1 cellular context compared by ENCODE assay signal in genomic region chr18:55243852-55244251, GRCh38.
TF ChIP-seq lines count a peak whose summit lies in the region.

No MANE protein-coding gene starts in this region.

TF ChIP-seq in endothelial cell of umbilical vein, 7 proteins besides CTCF, POLR2A, EP300 and RAD21 (continued from another document):
- TF ChIP-seq GATA2 (IDR thresholded peaks at IDR 0.05; ENCODE audit: insufficient read depth, insufficient read length, low read depth, low read length), result peak; percentile 18
